In genomic region chr2:43169091-43169936, GRCh38 we compare ENCODE assay signal across 8 cellular contexts. TPM values are rescaled to one million over a fixed set of nuclear protein-coding genes. Genes with fewer than 3 reads are reported as not detected.
A peak's percentile ranks its signal among the peaks of the same experiment; 100 is the strongest.
DNase-seq lines count a peak whose midpoint lies in the region; ATAC-seq and TF ChIP-seq lines count a peak whose summit lies in the region.

No MANE protein-coding gene starts in this region.

- intact Hi-C loops in Right ventricle myocardium inferior (cut with DNase I) (no loop called here), cardiac septum (cut with DNase I) (no loop called here)

- ATAC-seq in Right ventricle myocardium inferior: peak; percentile 31
- peak; percentile 31 to 39 for ATAC-seq in naive thymus-derived CD8-positive, alpha-beta T cell
- no peak for ATAC-seq in HG02798 (IDR thresholded peaks at IDR 0.05; ENCODE audit: poor library complexity, unreplicated experiment)

- H3K9me3 Mint-ChIP-seq in naive thymus-derived CD8-positive, alpha-beta T cell: peaks cover 0 to under 1% (median 0%) of the 10 kb centered on the region in 9 donors

- H3K27ac ChIP-seq in coronary artery: peak overlapping the region in 1 of 2 donors; percentile 70

- POLR2A ChIA-PET in naive thymus-derived CD8-positive, alpha-beta T cell (lab: Charles Lee): interaction anchor here (1.1 to 43.5 kb wide), 9 partner anchors 8 to 52 kb away, joined by 3 to 1530 read pairs (median 46); partner anchors contain the start of gene ZFP36L2

- H3K4me1 Mint-ChIP-seq in naive thymus-derived CD8-positive, alpha-beta T cell: peaks cover 38 to 84% (median 75%) of the 10 kb centered on the region in 4 donors

- DNase-seq in Right ventricle myocardium inferior (ENCODE audit: missing footprints) (no peak), cardiac septum (ENCODE audit: low spot score) (no peak), NOMO-1 treated with dmso at 0.1 percent for 144 hours (lab: John Stamatoyannopoulos, UW; ENCODE audit: unreplicated experiment) (peak; percentile 72), coronary artery (ENCODE audit: low spot score) (no peak), islet precursor cell (no peak), NCI-H1092 (lab: John Stamatoyannopoulos, UW) (no peak)
- DNase-seq in naive thymus-derived CD8-positive, alpha-beta T cell: peak in 7 of 10 donors; percentile 27 to 80 (median 44)

- peak overlapping the region; percentile 8 for H3K4me3 ChIP-seq in coronary artery

- H3K4me3 Mint-ChIP-seq in naive thymus-derived CD8-positive, alpha-beta T cell: peak overlapping the region; percentile 65 to 95 (median 88)

- peak overlapping the region; percentile 94 to 100 (median 97) for H3K27ac Mint-ChIP-seq in naive thymus-derived CD8-positive, alpha-beta T cell

- no peaks in the 10 kb centered on the region for H3K27me3 Mint-ChIP-seq in naive thymus-derived CD8-positive, alpha-beta T cell

- H3K36me3 Mint-ChIP-seq in naive thymus-derived CD8-positive, alpha-beta T cell: no peaks in the 10 kb centered on the region

- TF ChIP-seq CTCF in coronary artery (IDR thresholded peaks at IDR 0.05): no peak

RNA-seq across cellular contexts. Expression of gene ZFP36L2, which starts 57.1 kb away (rescaled TPM):
- total RNA-seq in Right ventricle myocardium inferior: 51.1 TPM
- 41.4 TPM for total RNA-seq in cardiac septum
- 100 to 1,000 TPM; 264 to 274 TPM for total RNA-seq in naive thymus-derived CD8-positive, alpha-beta T cell
- 100 to 1,000 TPM; 222 to 420 (median 390) TPM for polyA plus RNA-seq in naive thymus-derived CD8-positive, alpha-beta T cell

Comparison
In these comparisons a context has a peak if more than half of its experiments do, and no peak if none do; other contexts are left out.
1. DNase-seq: peak in NOMO-1 treated with dmso at 0.1 percent for 144 hours (single experiment) and naive thymus-derived CD8-positive, alpha-beta T cell (7 of 10); none in Right ventricle myocardium inferior (single experiment), cardiac septum (single experiment), coronary artery (single experiment), islet precursor cell (single experiment) and NCI-H1092 (single experiment).